Comparison of ENCODE assay signal across 11 cellular contexts in the genomic region with DNA sequence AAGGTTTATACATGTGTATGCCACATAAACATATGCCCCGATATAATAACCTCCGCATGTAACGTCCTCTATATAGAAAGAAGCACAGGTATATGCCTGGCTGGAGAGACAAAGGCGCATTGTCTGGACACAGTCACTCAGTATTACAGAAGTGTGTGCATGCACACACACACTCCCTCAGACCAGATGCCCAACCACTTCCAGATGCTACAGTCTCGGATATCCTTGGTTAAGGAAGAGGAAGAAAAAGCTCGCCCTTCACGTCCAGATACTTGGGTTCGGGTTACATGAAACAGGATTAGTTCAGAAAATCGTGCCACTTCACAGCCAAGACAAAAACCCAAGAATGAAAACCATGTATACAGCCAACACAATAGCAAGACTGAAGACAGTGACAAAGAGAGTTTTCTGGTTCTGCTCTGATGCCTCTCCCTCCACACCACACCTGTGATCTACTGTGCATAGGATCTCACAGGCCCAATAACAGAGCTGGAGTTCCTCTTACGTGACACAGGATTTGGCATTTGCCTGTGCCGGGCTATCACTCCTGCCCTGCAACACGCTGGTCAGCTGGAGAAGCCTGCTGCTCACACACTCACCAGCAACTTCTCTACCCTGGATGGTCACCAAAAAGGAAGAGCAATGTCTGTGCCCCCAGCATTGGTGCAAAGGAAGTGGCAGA.
A peak's percentile ranks its signal among the peaks of the same experiment; 100 is the strongest.
DNase-seq lines count a peak whose midpoint lies in the region; ATAC-seq and TF ChIP-seq lines count a peak whose summit lies in the region.
"Had no signal": no experiment of that assay in that cellular context is flagged by ENCODE, and none has a peak within 500 bp of the region (broad histone marks: within the 10 kb centered on the region; RNA-seq: fewer than 3 reads in every experiment).

No MANE protein-coding gene starts in this region.

- no CpG with 5 or more reads among the region's 12 CpGs for WGBS in H9 (ENCODE audit: extremely low coverage, insufficient read length, low lambda C conversion rate)
- WGBS in stomach, 5 donors = 30 to 48% (median 36%) methylated on average over 11 to 12 of the region's 12 CpGs

- no peak overlapping the region for H2AK5ac ChIP-seq in H9 (ENCODE audit: insufficient read length, low read length)

- no peaks in the 10 kb centered on the region for H3K27me3 ChIP-seq in H9 (ENCODE audit: insufficient read depth, low read length)
- no peaks in the 10 kb centered on the region for H3K27me3 ChIP-seq in stomach

- H2BK15ac ChIP-seq in H9 (ENCODE audit: low read depth, low read length) = no peak overlapping the region

- TF ChIP-seq POLR2A in stomach (IDR thresholded peaks at IDR 0.05) = no peak

- H3K36me3 ChIP-seq in OCI-LY7 (ENCODE audit: insufficient read depth, low read length) (no peaks in the 10 kb centered on the region), stomach (peaks cover 0 to 4% (median 0%) of the 10 kb centered on the region in 4 donors)

- peaks cover 6% of the 10 kb centered on the region for H3K79me1 ChIP-seq in H9 (ENCODE audit: insufficient read depth, low read depth, low read length, poor library complexity, severe bottlenecking)

- H3K36me3 Mint-ChIP-seq in H9 (ENCODE audit: insufficient read depth in 1 of 3, low read depth in 3 of 3) = peaks cover 0 to 6% (median 5%) of the 10 kb centered on the region in 3 experiments; a peak in 1 of 7 replicates

- H4K20me1 ChIP-seq in H9 (ENCODE audit: control insufficient read depth, insufficient read depth, insufficient read length) (no peaks in the 10 kb centered on the region), OCI-LY7 (ENCODE audit: insufficient read depth, low read length) (peaks cover 14% of the 10 kb centered on the region; the same call in 1 of the 2 replicates)

- POLR2A ChIA-PET in OCI-LY7 (lab: Charles Lee) = no interaction called here

- TF ChIP-seq CTCF in H9 (conservative IDR thresholded peaks at IDR 0.05) (no peak), OCI-LY7 (conservative IDR thresholded peaks at IDR 0.05; ENCODE audit: low read length) (no peak), foreskin fibroblast (IDR thresholded peaks at IDR 0.05; ENCODE audit: low read depth, low read length) (no peak), stomach (IDR thresholded peaks at IDR 0.05) (no peak)

- no peak overlapping the region for H2BK20ac ChIP-seq in H9 (ENCODE audit: low read depth, low read length, poor library complexity, severe bottlenecking)

- H3K56ac ChIP-seq in H9 (ENCODE audit: insufficient read length, low read depth, low read length) = no peak overlapping the region

- H3K4me1 ChIP-seq in H9 (ENCODE audit: insufficient read depth, low read length) (peaks cover 39% of the 10 kb centered on the region; the same call in 1 of the 2 replicates), OCI-LY7 (ENCODE audit: insufficient read depth, low read length, poor library complexity, severe bottlenecking) (peaks cover 62% of the 10 kb centered on the region), stomach (peaks cover 95 to 100% (median 98%) of the 10 kb centered on the region in 4 donors)

- H3K9ac ChIP-seq in H9 (ENCODE audit: extremely low read depth, insufficient read length, low read length) = no peak overlapping the region

- ATAC-seq in GM18519 (IDR thresholded peaks at IDR 0.05; ENCODE audit: low FRiP score, unreplicated experiment) (no peak), HG02610 (IDR thresholded peaks at IDR 0.05; ENCODE audit: unreplicated experiment) (no peak)
- ATAC-seq: GM12878 had no signal

- no peak overlapping the region for H2BK12ac ChIP-seq in H9 (ENCODE audit: insufficient read length, low read depth, low read length)

- no peaks in the 10 kb centered on the region for H3K23me2 ChIP-seq in H9 (ENCODE audit: insufficient read length, low read depth, low read length, poor library complexity, severe bottlenecking)

- peak overlapping the region; percentile 1 for H3K18ac ChIP-seq in H9 (ENCODE audit: insufficient read length, low read depth, low read length)

- no TSS peak for BruUV-seq in OCI-LY7 (replicated peaks; lab: Mats Ljungman, UMichigan)

- H3K23ac ChIP-seq in H9 (ENCODE audit: insufficient read length, low read depth, low read length) = no peak overlapping the region

- H2BK120ac ChIP-seq in H9 (ENCODE audit: low read depth, low read length, poor library complexity, severe bottlenecking) = no peak overlapping the region

- 0 out of 2 replicates have a peak overlapping the region, but pooled peaks have one; percentile 34 for H3K14ac ChIP-seq in H9 (ENCODE audit: insufficient read depth, low read length)

- no peak overlapping the region for H4K8ac ChIP-seq in H9 (replicated peaks; ENCODE audit: insufficient read length, low read depth, low read length)

- H3T11ph ChIP-seq in H9 (ENCODE audit: low read length) = no peak overlapping the region

- H3K27ac ChIP-seq in H9 (ENCODE audit: insufficient read length, low read depth, low read length) (no peak overlapping the region), OCI-LY7 (ENCODE audit: low read depth, low read length, poor library complexity, severe bottlenecking) (peak overlapping the region; percentile 53), stomach (peak overlapping the region; percentile 62 to 89 (median 87))

- intact Hi-C loops in OCI-LY7 (cut with micrococcal nuclease; ENCODE audit: unreplicated experiment) = no loop called here
- intact Hi-C loops in stomach (cut with DNase I; ENCODE audit: low total_unique reads) = no loop called here

- no peak overlapping the region for H2BK5ac ChIP-seq in H9 (ENCODE audit: insufficient read length, low read length)

- DNase-seq in H9 = no peak
- DNase-seq in OCI-LY7 (ENCODE audit: low spot score) = peak; percentile 73
- peak; percentile 88 to 92 for DNase-seq in foreskin fibroblast
- no peak for DNase-seq in stomach
- DNase-seq in cerebellum (ENCODE audit: low spot score) = no peak
- DNase-seq: effector memory CD4-positive, alpha-beta T cell had no signal

- H3K4me2 ChIP-seq in H9 (ENCODE audit: insufficient read depth, insufficient read length, low read length) (no peak overlapping the region), OCI-LY7 (ENCODE audit: low read length) (peak overlapping the region; percentile 66)

- H3K27ac Mint-ChIP-seq in H9 = peak overlapping the region; percentile 17 to 90 (median 40); a peak in 6 of 7 replicates
- H3K27ac Mint-ChIP-seq: T-helper 1 cell treated with Interleukin-12 subunit alpha and Interleukin-12 subunit beta and Interleukin-4 antibody, amounts not matched to agents 30 μg/mL and 1 μg/mL, for 36 hours had no signal

- TF ChIP-seq EP300 in stomach (IDR thresholded peaks at IDR 0.05) = no peak

- H3K9me3 Mint-ChIP-seq in H9 = no peaks in the 10 kb centered on the region
- H3K9me3 Mint-ChIP-seq: activated T-helper 1 cell treated with anti-CD3 and anti-CD28 coated beads, Interleukin-12 subunit alpha, Interleukin-12 subunit beta, Interleukin-2, Interleukin-4 antibody, amounts not matched to agents 30 ng/mL and 10 ng/mL and 1 ng/mL, durations not matched to agents 14 hours and 24 hours and 36 hours; T-helper 1 cell treated with Interleukin-12 subunit alpha and Interleukin-12 subunit beta and Interleukin-4 antibody, amounts not matched to agents 30 μg/mL and 1 μg/mL, for 36 hours had no signal

- no peak overlapping the region for H3K4me3 Mint-ChIP-seq in H9
- H3K4me3 Mint-ChIP-seq: activated T-helper 1 cell treated with anti-CD3 and anti-CD28 coated beads, Interleukin-12 subunit alpha, Interleukin-12 subunit beta, Interleukin-2, Interleukin-4 antibody, amounts not matched to agents 30 ng/mL and 10 ng/mL and 1 ng/mL, durations not matched to agents 14 hours and 24 hours and 36 hours; T-helper 1 cell treated with Interleukin-12 subunit alpha and Interleukin-12 subunit beta and Interleukin-4 antibody, amounts not matched to agents 30 μg/mL and 1 μg/mL, for 36 hours had no signal

- CTCF ChIA-PET in OCI-LY7 (lab: Charles Lee; ENCODE audit: unreplicated experiment) = no interaction called here

- H3K4ac ChIP-seq in H9 (ENCODE audit: low read depth, low read length) = no peak overlapping the region

- no peaks in the 10 kb centered on the region for H3K27me3 Mint-ChIP-seq in H9 (ENCODE audit: low read depth)

- H3K9me3 ChIP-seq in H9 (ENCODE audit: control insufficient read depth, low read depth, low read length) (no peaks in the 10 kb centered on the region), OCI-LY7 (ENCODE audit: low read length) (no peaks in the 10 kb centered on the region), stomach (no peaks in the 10 kb centered on the region)

- peaks cover 94% of the 10 kb centered on the region in 2 experiments for H3K4me1 Mint-ChIP-seq in H9

- H2AFZ ChIP-seq in H9 (ENCODE audit: low read length) (no peak overlapping the region), OCI-LY7 (ENCODE audit: low read length) (no peak overlapping the region)

- H3K79me2 ChIP-seq in H9 (ENCODE audit: insufficient read depth, low read length) (peaks cover 11% of the 10 kb centered on the region; the same call in 1 of the 2 replicates), OCI-LY7 (ENCODE audit: insufficient read depth, low read depth, low read length) (no peaks in the 10 kb centered on the region)

- no peaks in the 10 kb centered on the region for H3K9me2 ChIP-seq in OCI-LY7 (ENCODE audit: insufficient read depth, low read length)

- H4K5ac ChIP-seq in H9 (ENCODE audit: insufficient read length, low read depth, low read length) = no peak overlapping the region

- H3K4me3 ChIP-seq in OCI-LY7 (ENCODE audit: low read depth, low read length, poor library complexity, severe bottlenecking) (no peak overlapping the region), foreskin fibroblast (ENCODE audit: low read depth in 1 of 2, low read length in 2 of 2) (peak overlapping the region in 1 of 2 donors; percentile 17), stomach (no peak overlapping the region)
- H3K4me3 ChIP-seq: GM12878 had no signal

- H4K91ac ChIP-seq in H9 (ENCODE audit: insufficient read length, low read depth, low read length) = peak overlapping the region; percentile 30

Comparison
In these comparisons a context has a peak if more than half of its experiments do, and no peak if none do; other contexts are left out.
1. DNase-seq: peak in OCI-LY7 (single experiment) and foreskin fibroblast (2 of 2); none in H9 (single experiment), stomach (single experiment) and cerebellum (single experiment).